ENCODE assay signal across 11 cellular contexts in genomic region chr11:94152678-94153065, GRCh38. TPM values are rescaled to one million over a fixed set of nuclear protein-coding genes. Genes with fewer than 3 reads are reported as not detected.
A peak's percentile ranks its signal among the peaks of the same experiment; 100 is the strongest.
DNase-seq lines count a peak whose midpoint lies in the region; ATAC-seq and TF ChIP-seq lines count a peak whose summit lies in the region.
"Had no signal": no experiment of that assay in that cellular context is flagged by ENCODE, and none has a peak within 500 bp of the region (broad histone marks: within the 10 kb centered on the region; RNA-seq: fewer than 3 reads in every experiment).

No MANE protein-coding gene starts in this region.

- H3K4me2 ChIP-seq in PC-9, result peak overlapping the region; percentile 35

- H3K9me3 ChIP-seq in PC-9 (ENCODE audit: insufficient read depth, low read depth) (no peaks in the 10 kb centered on the region; the same call in 1 of the 2 replicates), skeletal muscle tissue (ENCODE audit: control insufficient read depth in 3 of 3, low read length in 3 of 3) (no peaks in the 10 kb centered on the region)

- no peaks in the 10 kb centered on the region for H3K27me3 Mint-ChIP-seq in glutamatergic neuron (ENCODE audit: unreplicated experiment)

- intact Hi-C loops in PC-9 (cut with micrococcal nuclease; ENCODE audit: unreplicated experiment), result loop anchor here (1.0 kb wide), 1 partner anchor 24 kb away; the partner anchor contains the start of gene PANX1

- POLR2A ChIA-PET in PC-9 (lab: Charles Lee; ENCODE audit: unreplicated experiment), result no interaction called here

- peaks cover 6% of the 10 kb centered on the region; the same call in 1 of the 2 replicates for H4K20me1 ChIP-seq in PC-9 (ENCODE audit: insufficient read depth)

- CTCF ChIA-PET in PC-9 (lab: Charles Lee), result no interaction called here

- H3K4me3 ChIP-seq in PC-9 (no peak overlapping the region), skeletal muscle tissue (ENCODE audit: low read length in 3 of 3) (no peak overlapping the region)

- peak; percentile 12 for ATAC-seq in GM18907 (IDR thresholded peaks at IDR 0.05; ENCODE audit: unreplicated experiment)
- no peak for ATAC-seq in esophagus mucosa

- no peak overlapping the region for H2AFZ ChIP-seq in PC-9

- H3K4me1 ChIP-seq in PC-9 (replicated peaks; ENCODE audit: insufficient read depth) (peaks cover 37% of the 10 kb centered on the region), skeletal muscle tissue (ENCODE audit: control insufficient read depth in 3 of 3, insufficient read depth in 3 of 3, low read length in 3 of 3) (peaks cover 25 to 49% (median 30%) of the 10 kb centered on the region in 3 donors)

- no TSS peak for BruUV-seq in PC-9 (replicated peaks; lab: Mats Ljungman, UMichigan)

- H3K4me3 Mint-ChIP-seq in glutamatergic neuron (ENCODE audit: unreplicated experiment), result peak overlapping the region; percentile 43

- H3K36me3 Mint-ChIP-seq in glutamatergic neuron (ENCODE audit: unreplicated experiment), result no peaks in the 10 kb centered on the region

- TF ChIP-seq CTCF in PC-9 (conservative IDR thresholded peaks at IDR 0.05), result no peak
- TF ChIP-seq CTCF in glutamatergic neuron (IDR thresholded peaks at IDR 0.05; ENCODE audit: partially characterized antibody, unreplicated experiment), result no peak

- no peaks in the 10 kb centered on the region for H3K9me2 ChIP-seq in PC-9 (ENCODE audit: insufficient read depth)

- no peak for DNase-seq in PC-9
- DNase-seq in glutamatergic neuron, result no peak
- DNase-seq in NCI-H510A (lab: John Stamatoyannopoulos, UW), result no peak
- DNase-seq in DMS53 treated with DMSO at 0.1 percent for 48 hours (lab: John Stamatoyannopoulos, UW; ENCODE audit: unreplicated experiment), result no peak
- DNase-seq in AG08395 (ENCODE audit: low spot score), result no peak
- DNase-seq: NCI-H1105; NCI-H526; stimulated activated CD4-positive, alpha-beta T cell treated with anti-CD3 and anti-CD28 coated beads, Interleukin-12 subunit alpha, Interleukin-12 subunit beta, amount 100 ng/mL, for 4 hours had no signal

- peaks cover 65% of the 10 kb centered on the region for H3K79me2 ChIP-seq in PC-9 (ENCODE audit: low read depth)

- H3K9me3 Mint-ChIP-seq in glutamatergic neuron (ENCODE audit: unreplicated experiment), result no peaks in the 10 kb centered on the region

- H3K27ac ChIP-seq in PC-9 (peak overlapping the region; percentile 44), skeletal muscle tissue (ENCODE audit: low read depth, low read length) (peak overlapping the region; percentile 86)

- H3F3A ChIP-seq in PC-9 (ENCODE audit: insufficient read depth, low read depth), result peaks cover 21% of the 10 kb centered on the region

- no peaks in the 10 kb centered on the region for H3K36me3 ChIP-seq in PC-9 (ENCODE audit: low read depth)
- peaks cover 0 to 4% (median 0%) of the 10 kb centered on the region in 3 donors for H3K36me3 ChIP-seq in skeletal muscle tissue (ENCODE audit: control insufficient read depth in 3 of 3, insufficient read depth in 3 of 3, low read length in 3 of 3)

- peak overlapping the region in 1 of 3 donors; percentile 24 for H3K9ac ChIP-seq in skeletal muscle tissue (ENCODE audit: low read depth in 1 of 3, low read length in 3 of 3)

- peak overlapping the region; percentile 65 for H3K27ac Mint-ChIP-seq in glutamatergic neuron (ENCODE audit: unreplicated experiment)

- no peaks in the 10 kb centered on the region for H3K27me3 ChIP-seq in PC-9 (ENCODE audit: insufficient read depth, low read depth)
- no peaks in the 10 kb centered on the region for H3K27me3 ChIP-seq in skeletal muscle tissue (ENCODE audit: control insufficient read depth in 3 of 3, insufficient read depth in 3 of 3, low read length in 3 of 3)

- peaks cover 33% of the 10 kb centered on the region for H3K4me1 Mint-ChIP-seq in glutamatergic neuron (ENCODE audit: low read depth, unreplicated experiment)

RNA-seq across cellular contexts. Expression of gene PANX1, which starts 24.0 kb away (rescaled TPM):
- total RNA-seq in PC-9 (2021) (10.5 and 12.6 TPM in 2 replicates), glutamatergic neuron (ENCODE audit: unreplicated experiment) (58.0 TPM), skeletal muscle tissue (20.4 TPM), esophagus mucosa (10.9 TPM)
